8 cellular contexts compared by ENCODE assay signal in genomic region chr17:31093866-31094599, GRCh38. TPM values are rescaled to one million over a fixed set of nuclear protein-coding genes. Genes with fewer than 3 reads are reported as not detected.
DNase-seq lines count a peak whose midpoint lies in the region; ATAC-seq and TF ChIP-seq lines count a peak whose summit lies in the region.

No MANE protein-coding gene starts in this region.

- intact Hi-C loops in activated CD4-positive, alpha-beta T cell treated with anti-CD3 and anti-CD28 coated beads for 36 hours (cut with DNase I, micrococcal nuclease): loop anchor here (1.0 to 10.0 kb wide), 3 partner anchors 188 to 461 kb away; partner anchors contain the start of genes ATAD5 (in 1 of the 2) and TEFM (in 1 of the 2)
- intact Hi-C loops in posterior cingulate gyrus (cut with DNase I): loop anchor here (10.0 kb wide), 2 partner anchors 79 to 121 kb away; no protein-coding TSS in a partner anchor

- 100% methylated on average over 2 of the region's 17 CpGs for WGBS in iPS DF 6.9 (ENCODE audit: insufficient coverage, insufficient read length)

- in situ Hi-C loops in ACHN (cut with HindIII; ENCODE audit: low pct_ligation_motif_present, low pct_unique_long_range_greater_than_20kb, low sequenced_read_pairs): no loop called here

- peaks cover 4% of the 10 kb centered on the region for H3K36me3 Mint-ChIP-seq in activated CD4-positive, alpha-beta T cell treated with anti-CD3 and anti-CD28 coated beads for 36 hours (ENCODE audit: low read depth)
- no peaks in the 10 kb centered on the region for H3K36me3 Mint-ChIP-seq in stimulated activated effector memory CD8-positive, alpha-beta T cell treated with anti-CD3 and anti-CD28 coated beads, Interleukin-12 subunit alpha, Interleukin-12 subunit beta, amount 100 ng/mL, for 72 hours

- H3K4me3 ChIP-seq in iPS DF 6.9 (ENCODE audit: low read length): peak overlapping the region; percentile 74; the same call in 1 of the 2 replicates

- H3K27me3 ChIP-seq in iPS DF 6.9 (ENCODE audit: control insufficient read depth, insufficient read depth, low read length): no peaks in the 10 kb centered on the region

- POLR2A ChIA-PET in activated CD4-positive, alpha-beta T cell treated with anti-CD3 and anti-CD28 coated beads for 36 hours (lab: Charles Lee): interaction anchor here (0.6 to 0.7 kb wide), 2 partner anchors 20 to 125 kb away, joined by 3 to 4 read pairs; no protein-coding TSS in a partner anchor

- H3K27ac Mint-ChIP-seq in activated CD4-positive, alpha-beta T cell treated with anti-CD3 and anti-CD28 coated beads for 36 hours: peak overlapping the region; percentile 76
- H3K27ac Mint-ChIP-seq in stimulated activated effector memory CD8-positive, alpha-beta T cell treated with anti-CD3 and anti-CD28 coated beads, Interleukin-12 subunit alpha, Interleukin-12 subunit beta, amount 100 ng/mL, for 72 hours: peak overlapping the region; percentile 97

- TF ChIP-seq CTCF in VCaP (conservative IDR thresholded peaks at IDR 0.05): no peak

- CTCF ChIA-PET in activated CD4-positive, alpha-beta T cell treated with anti-CD3 and anti-CD28 coated beads for 36 hours (lab: Charles Lee): interaction anchor here (0.8 kb wide), 1 partner anchor 441 kb away, joined by 3 read pairs; no protein-coding TSS in a partner anchor

- H3K27me3 Mint-ChIP-seq in activated CD4-positive, alpha-beta T cell treated with anti-CD3 and anti-CD28 coated beads for 36 hours: no peaks in the 10 kb centered on the region

- peak overlapping the region; percentile 94 for H3K4me3 Mint-ChIP-seq in activated CD4-positive, alpha-beta T cell treated with anti-CD3 and anti-CD28 coated beads for 36 hours
- peak overlapping the region; percentile 94 for H3K4me3 Mint-ChIP-seq in stimulated activated effector memory CD8-positive, alpha-beta T cell treated with anti-CD3 and anti-CD28 coated beads, Interleukin-12 subunit alpha, Interleukin-12 subunit beta, amount 100 ng/mL, for 72 hours

- peaks cover 11% of the 10 kb centered on the region for H3K4me1 Mint-ChIP-seq in activated CD4-positive, alpha-beta T cell treated with anti-CD3 and anti-CD28 coated beads for 36 hours
- H3K4me1 Mint-ChIP-seq in stimulated activated effector memory CD8-positive, alpha-beta T cell treated with anti-CD3 and anti-CD28 coated beads, Interleukin-12 subunit alpha, Interleukin-12 subunit beta, amount 100 ng/mL, for 72 hours: peaks cover 13% of the 10 kb centered on the region

- H3K9me3 Mint-ChIP-seq in activated CD4-positive, alpha-beta T cell treated with anti-CD3 and anti-CD28 coated beads for 36 hours (ENCODE audit: low read depth): no peaks in the 10 kb centered on the region
- H3K9me3 Mint-ChIP-seq in stimulated activated effector memory CD8-positive, alpha-beta T cell treated with anti-CD3 and anti-CD28 coated beads, Interleukin-12 subunit alpha, Interleukin-12 subunit beta, amount 100 ng/mL, for 72 hours: no peaks in the 10 kb centered on the region

- H3K9me3 ChIP-seq in iPS DF 6.9 (ENCODE audit: control insufficient read depth, insufficient read depth, low read length): no peaks in the 10 kb centered on the region

- H3K27ac ChIP-seq in VCaP (peak overlapping the region; percentile 94), iPS DF 6.9 (ENCODE audit: low read length) (no peak overlapping the region)

- no peaks in the 10 kb centered on the region for H3K36me3 ChIP-seq in iPS DF 6.9 (ENCODE audit: control insufficient read depth, insufficient read depth, low read length)

- H3K4me1 ChIP-seq in iPS DF 6.9 (ENCODE audit: control insufficient read depth, insufficient read depth, low read length): no peaks in the 10 kb centered on the region

- DNase-seq in activated CD4-positive, alpha-beta T cell treated with anti-CD3 and anti-CD28 coated beads for 36 hours: no peak
- no peak for DNase-seq in activated CD4-positive, alpha-beta T cell treated with anti-CD3 and anti-CD28 coated beads for 1 hour
- DNase-seq in iPS DF 6.9 (ENCODE audit: low read depth, low spot score): no peak
- peak in 1 of 2 donors; percentile 48 for DNase-seq in stimulated activated effector memory CD8-positive, alpha-beta T cell treated with anti-CD3 and anti-CD28 coated beads, Interleukin-12 subunit alpha, Interleukin-12 subunit beta, amount 100 ng/mL, for 72 hours (ENCODE audit: low spot score in 2 of 2)
- DNase-seq in ACHN: no peak
- no peak for DNase-seq in activated CD4-positive, alpha-beta T cell treated with anti-CD3 and anti-CD28 coated beads, Interleukin-2, amount 50 U/mL, for 1 hour
- no peak for DNase-seq in posterior cingulate gyrus

- no peak for ATAC-seq in activated CD4-positive, alpha-beta T cell treated with anti-CD3 and anti-CD28 coated beads for 36 hours
- no peak for ATAC-seq in stimulated activated effector memory CD8-positive, alpha-beta T cell treated with anti-CD3 and anti-CD28 coated beads, Interleukin-12 subunit alpha, Interleukin-12 subunit beta, amount 100 ng/mL, for 72 hours

RNA-seq across cellular contexts. Expression of gene NF1, which starts 0.7 kb away (rescaled TPM):
- 10 to 100 TPM; 22.1 to 26.2 TPM for total RNA-seq in activated CD4-positive, alpha-beta T cell treated with anti-CD3 and anti-CD28 coated beads for 36 hours
